Comparison of ENCODE assay signal across 14 cellular contexts in genomic region chr4:48360285-48360965, GRCh38. TPM values are rescaled to one million over a fixed set of nuclear protein-coding genes. Genes with fewer than 3 reads are reported as not detected.
DNase-seq lines count a peak whose midpoint lies in the region; ATAC-seq and TF ChIP-seq lines count a peak whose summit lies in the region.
"Had no signal": no experiment of that assay in that cellular context is flagged by ENCODE, and none has a peak within 500 bp of the region (broad histone marks: within the 10 kb centered on the region; RNA-seq: fewer than 3 reads in every experiment).

No MANE protein-coding gene starts in this region.

- H4K20me1 ChIP-seq in GM23248 (ENCODE audit: insufficient read depth), result no peaks in the 10 kb centered on the region; the same call in 1 of the 2 replicates

- H3K27ac ChIP-seq in GM23248, result peak overlapping the region; percentile 86

- no peak overlapping the region for H3K4me3 Mint-ChIP-seq in activated T-helper 17 cell treated with anti-CD3 and anti-CD28 coated beads, Interleukin-2, amount 50 U/mL, for 72 hours
- H3K4me3 Mint-ChIP-seq: activated CD8-positive, alpha-beta T cell treated with anti-CD3 and anti-CD28 coated beads for 36 hours; activated naive CD4-positive, alpha-beta T cell treated with anti-CD3 and anti-CD28 coated beads, Interleukin-2, amount 50 U/mL, for 24 hours; neural crest cell; stimulated activated memory B cell treated with anti-CD40 and anti-IgM and Interleukin-4, amounts not matched to agents 10 μg/mL and 1 μg/mL and 100 μg/mL, for 72 hours had no signal

- peaks cover 30% of the 10 kb centered on the region for H3F3A ChIP-seq in GM23248 (ENCODE audit: insufficient read depth)

- H3K9me2 ChIP-seq in GM23248 (ENCODE audit: insufficient read depth), result no peaks in the 10 kb centered on the region

- peak; percentile 90 for DNase-seq in GM23248
- peak; percentile 54 for DNase-seq in fibroblast of the aortic adventitia (ENCODE audit: low read depth)
- peak; percentile 45 for DNase-seq in skeletal muscle cell (ENCODE audit: low read depth)
- no peak for DNase-seq in activated gamma-delta T cell treated with Interleukin-2 at 50 U/mL for 16 hours
- DNase-seq in activated CD4-positive, CD25-positive, alpha-beta regulatory T cell treated with anti-CD3 and anti-CD28 coated beads, Interleukin-2, amount 50 U/mL, for 72 hours, result no peak
- no peak for DNase-seq in globus pallidus (ENCODE audit: low spot score)
- DNase-seq: activated CD8-positive, alpha-beta T cell treated with anti-CD3 and anti-CD28 coated beads for 36 hours; DMS153; effector memory CD4-positive, alpha-beta T cell had no signal

- TF ChIP-seq CTCF in fibroblast of the aortic adventitia (IDR thresholded peaks at IDR 0.05; ENCODE audit: insufficient read depth, low read length), result no peak

- H3K79me2 ChIP-seq in GM23248 (ENCODE audit: insufficient read depth), result peaks cover 76% of the 10 kb centered on the region

- H3K9ac ChIP-seq in GM23248, result peak overlapping the region; percentile 67

- H3K4me3 ChIP-seq in GM23248 (peak overlapping the region; percentile 58), fibroblast of the aortic adventitia (ENCODE audit: low read depth, low read length) (no peak overlapping the region), skeletal muscle cell (ENCODE audit: low read depth, low read length) (no peak overlapping the region)

- ATAC-seq in activated T-helper 17 cell treated with anti-CD3 and anti-CD28 coated beads, Interleukin-2, amount 50 U/mL, for 72 hours (replicated peaks), result no peak
- ATAC-seq in GM19467 (IDR thresholded peaks at IDR 0.05; ENCODE audit: unreplicated experiment), result no peak
- ATAC-seq: activated CD8-positive, alpha-beta T cell treated with anti-CD3 and anti-CD28 coated beads for 36 hours; stimulated activated memory B cell treated with anti-CD40 and anti-IgM and Interleukin-4, amounts not matched to agents 10 μg/mL and 1 μg/mL and 100 μg/mL, for 72 hours had no signal

- H3K36me3 Mint-ChIP-seq in activated T-helper 17 cell treated with anti-CD3 and anti-CD28 coated beads, Interleukin-2, amount 50 U/mL, for 72 hours (ENCODE audit: low read depth), result peaks cover 10% of the 10 kb centered on the region

- in situ Hi-C loops in GM23248 (cut with MboI), result no loop called here

- WGBS in GM23248 (ENCODE audit: low coverage in 1 of 2, low lambda C conversion rate in 2 of 2, missing lambda C conversion rate in 2 of 2), 2 experiments, result 15 to 18% methylated on average over 4 of the region's 4 CpGs

- no peaks in the 10 kb centered on the region for H3K27me3 ChIP-seq in GM23248 (replicated peaks; ENCODE audit: insufficient read depth)

- no peaks in the 10 kb centered on the region for H3K36me3 ChIP-seq in GM23248 (ENCODE audit: low read depth)

- H3K27ac Mint-ChIP-seq in activated T-helper 17 cell treated with anti-CD3 and anti-CD28 coated beads, Interleukin-2, amount 50 U/mL, for 72 hours, result peak overlapping the region; percentile 42
- H3K27ac Mint-ChIP-seq: activated CD8-positive, alpha-beta T cell treated with anti-CD3 and anti-CD28 coated beads for 36 hours; activated naive CD4-positive, alpha-beta T cell treated with anti-CD3 and anti-CD28 coated beads, Interleukin-2, amount 50 U/mL, for 24 hours; stimulated activated memory B cell treated with anti-CD40 and anti-IgM and Interleukin-4, amounts not matched to agents 10 μg/mL and 1 μg/mL and 100 μg/mL, for 72 hours had no signal

- peak overlapping the region; percentile 80 for H3K4me2 ChIP-seq in GM23248 (ENCODE audit: unreplicated experiment)

- H3K4me1 Mint-ChIP-seq in activated T-helper 17 cell treated with anti-CD3 and anti-CD28 coated beads, Interleukin-2, amount 50 U/mL, for 72 hours, result peaks cover 12% of the 10 kb centered on the region

- no peaks in the 10 kb centered on the region for H3K27me3 Mint-ChIP-seq in activated T-helper 17 cell treated with anti-CD3 and anti-CD28 coated beads, Interleukin-2, amount 50 U/mL, for 72 hours
- H3K27me3 Mint-ChIP-seq: activated CD8-positive, alpha-beta T cell treated with anti-CD3 and anti-CD28 coated beads for 36 hours; activated naive CD4-positive, alpha-beta T cell treated with anti-CD3 and anti-CD28 coated beads, Interleukin-2, amount 50 U/mL, for 24 hours; stimulated activated memory B cell treated with anti-CD40 and anti-IgM and Interleukin-4, amounts not matched to agents 10 μg/mL and 1 μg/mL and 100 μg/mL, for 72 hours had no signal

- no peak overlapping the region for H2AFZ ChIP-seq in GM23248

- peaks cover 33% of the 10 kb centered on the region for H3K4me1 ChIP-seq in GM23248 (ENCODE audit: insufficient read depth)

- no peaks in the 10 kb centered on the region for H3K9me3 Mint-ChIP-seq in activated T-helper 17 cell treated with anti-CD3 and anti-CD28 coated beads, Interleukin-2, amount 50 U/mL, for 72 hours
- H3K9me3 Mint-ChIP-seq: activated CD8-positive, alpha-beta T cell treated with anti-CD3 and anti-CD28 coated beads for 36 hours; activated naive CD4-positive, alpha-beta T cell treated with anti-CD3 and anti-CD28 coated beads, Interleukin-2, amount 50 U/mL, for 24 hours; neural crest cell; stimulated activated memory B cell treated with anti-CD40 and anti-IgM and Interleukin-4, amounts not matched to agents 10 μg/mL and 1 μg/mL and 100 μg/mL, for 72 hours had no signal

- no peaks in the 10 kb centered on the region for H3K9me3 ChIP-seq in GM23248 (ENCODE audit: low read depth)

RNA-seq across cellular contexts. Expression of gene SLAIN2, which starts 19.1 kb away (rescaled TPM):
- 60.4 and 98.3 TPM in 2 replicates for total RNA-seq in GM23248 (2014; rRNA removed; shearing (Covaris generic))
- 41.9 and 46.2 TPM in 2 replicates for polyA plus RNA-seq in GM23248 (2016; fragmentation: Nextera tagmentation; extraction: Ambion mirVana)
- total RNA-seq in activated T-helper 17 cell treated with anti-CD3 and anti-CD28 coated beads, Interleukin-2, amount 50 U/mL, for 72 hours, result 10 to 100 TPM; 38.5 to 52.0 TPM
- total RNA-seq in fibroblast of the aortic adventitia (ENCODE audit: low replicate concordance), result 9.6 and 93.5 TPM in 2 replicates

Comparison
In these comparisons a context has a peak if more than half of its experiments do, and no peak if none do; other contexts are left out.
1. DNase-seq: peak in GM23248 (single experiment), fibroblast of the aortic adventitia (single experiment) and skeletal muscle cell (single experiment); none in activated gamma-delta T cell treated with Interleukin-2 at 50 U/mL for 16 hours (single experiment), activated CD4-positive, CD25-positive, alpha-beta regulatory T cell treated with anti-CD3 and anti-CD28 coated beads, Interleukin-2, amount 50 U/mL, for 72 hours (single experiment) and globus pallidus (single experiment).